Comparison of ENCODE assay signal across 28 cellular contexts in genomic region chr2:124091721-124092120, GRCh38.
"Had no signal": no experiment of that assay in that cellular context is flagged by ENCODE, and none has a peak within 500 bp of the region (broad histone marks: within the 10 kb centered on the region; RNA-seq: fewer than 3 reads in every experiment).

No MANE protein-coding gene starts in this region.

- H3K27ac ChIP-seq: ascending aorta, breast epithelium, cardiac muscle cell, colonic mucosa, epithelial cell of prostate, esophagus squamous epithelium had no signal

- H3K36me3 Mint-ChIP-seq: activated CD4-positive, alpha-beta memory T cell treated with anti-CD3 and anti-CD28 coated beads for 36 hours; activated naive CD4-positive, alpha-beta T cell treated with anti-CD3 and anti-CD28 coated beads, Interleukin-2, amount 10 ng/mL, durations not matched to agents 7 days and 5 days; activated naive CD8-positive, alpha-beta T cell treated with anti-CD3 and anti-CD28 coated beads, Interleukin-2, amount 10 ng/mL, durations not matched to agents 7 days and 5 days; brain had no signal

- H3K4me3 Mint-ChIP-seq: activated CD4-positive, alpha-beta memory T cell treated with anti-CD3 and anti-CD28 coated beads for 36 hours; activated CD8-positive, alpha-beta T cell treated with anti-CD3 and anti-CD28 coated beads, Interleukin-2, amount 10 ng/mL, durations not matched to agents 7 days and 5 days; activated naive CD4-positive, alpha-beta T cell treated with anti-CD3 and anti-CD28 coated beads, Interleukin-2, amount 10 ng/mL, durations not matched to agents 7 days and 5 days; activated naive CD8-positive, alpha-beta T cell treated with anti-CD3 and anti-CD28 coated beads, Interleukin-2, amount 10 ng/mL, durations not matched to agents 7 days and 5 days; activated T-cell treated with anti-CD3 and anti-CD28 coated beads, Interleukin-2, amount 50 U/mL, for 24 hours; activated T-cell treated with anti-CD3 and anti-CD28 coated beads, Interleukin-2, amount 50 U/mL, for 72 hours; brain had no signal

- H3K27me3 Mint-ChIP-seq: activated CD4-positive, alpha-beta memory T cell treated with anti-CD3 and anti-CD28 coated beads for 36 hours; activated naive CD4-positive, alpha-beta T cell treated with anti-CD3 and anti-CD28 coated beads, Interleukin-2, amount 10 ng/mL, durations not matched to agents 7 days and 5 days; activated naive CD8-positive, alpha-beta T cell treated with anti-CD3 and anti-CD28 coated beads, Interleukin-2, amount 10 ng/mL, durations not matched to agents 7 days and 5 days; activated T-cell treated with anti-CD3 and anti-CD28 coated beads, Interleukin-2, amount 50 U/mL, for 24 hours; brain had no signal

- H3K27ac Mint-ChIP-seq: activated CD4-positive, alpha-beta memory T cell treated with anti-CD3 and anti-CD28 coated beads for 36 hours; activated CD8-positive, alpha-beta T cell treated with anti-CD3 and anti-CD28 coated beads, Interleukin-2, amount 10 ng/mL, durations not matched to agents 7 days and 5 days; activated naive CD4-positive, alpha-beta T cell treated with anti-CD3 and anti-CD28 coated beads, Interleukin-2, amount 10 ng/mL, durations not matched to agents 7 days and 5 days; activated naive CD4-positive, alpha-beta T cell treated with anti-CD3 and anti-CD28 coated beads, Interleukin-2, amount 50 U/mL, for 72 hours; activated naive CD8-positive, alpha-beta T cell treated with anti-CD3 and anti-CD28 coated beads, Interleukin-2, amount 10 ng/mL, durations not matched to agents 7 days and 5 days; activated T-cell treated with anti-CD3 and anti-CD28 coated beads, Interleukin-2, amount 50 U/mL, for 24 hours; activated T-cell treated with anti-CD3 and anti-CD28 coated beads, Interleukin-2, amount 50 U/mL, for 72 hours; brain had no signal

- H3K4me1 Mint-ChIP-seq: activated naive CD4-positive, alpha-beta T cell treated with anti-CD3 and anti-CD28 coated beads, Interleukin-2, amount 10 ng/mL, durations not matched to agents 7 days and 5 days; activated naive CD8-positive, alpha-beta T cell treated with anti-CD3 and anti-CD28 coated beads, Interleukin-2, amount 10 ng/mL, durations not matched to agents 7 days and 5 days; brain had no signal

- H3K9me3 Mint-ChIP-seq: activated CD4-positive, alpha-beta memory T cell treated with anti-CD3 and anti-CD28 coated beads for 36 hours; activated naive CD8-positive, alpha-beta T cell treated with anti-CD3 and anti-CD28 coated beads, Interleukin-2, amount 10 ng/mL, durations not matched to agents 7 days and 5 days had no signal

- H3K9me3 ChIP-seq: ascending aorta, breast epithelium, colonic mucosa had no signal

- H3K4me3 ChIP-seq: ascending aorta, breast epithelium, cardiac muscle cell, colonic mucosa, esophagus squamous epithelium had no signal

- H3K36me3 ChIP-seq: ascending aorta, breast epithelium, cardiac muscle cell, colonic mucosa, esophagus squamous epithelium had no signal

- DNase-seq: activated CD4-positive, alpha-beta memory T cell treated with anti-CD3 and anti-CD28 coated beads for 36 hours; activated CD4-positive, alpha-beta T cell treated with anti-CD3 and anti-CD28 coated beads for 1 hour; activated CD4-positive, alpha-beta T cell treated with anti-CD3 and anti-CD28 coated beads for 4 hours; activated CD8-positive, alpha-beta memory T cell treated with anti-CD3 and anti-CD28 coated beads, Interleukin-2, amount 50 U/mL, for 48 hours; activated CD8-positive, alpha-beta T cell treated with anti-CD3 and anti-CD28 coated beads, Interleukin-2, amount 10 ng/mL, durations not matched to agents 7 days and 5 days; activated gamma-delta T cell; activated naive CD4-positive, alpha-beta T cell; activated naive CD4-positive, alpha-beta T cell treated with anti-CD3 and anti-CD28 coated beads, Interleukin-2, amount 10 ng/mL, durations not matched to agents 7 days and 5 days; activated naive CD8-positive, alpha-beta T cell treated with anti-CD3 and anti-CD28 coated beads, Interleukin-2, amount 10 ng/mL, durations not matched to agents 7 days and 5 days; activated T-cell treated with anti-CD3 and anti-CD28 coated beads for 4 hours; activated T-cell treated with anti-CD3 and anti-CD28 coated beads, Interleukin-2, amount 50 U/mL, for 24 hours; activated T-cell treated with anti-CD3 and anti-CD28 coated beads, Interleukin-2, amount 50 U/mL, for 72 hours; central memory CD4-positive, alpha-beta T cell; cerebellar nuclear complex; colonic mucosa; effector CD8-positive, alpha-beta T cell; esophagus squamous epithelium; head of caudate nucleus; T-helper 2 cell had no signal

- H3K27me3 ChIP-seq: ascending aorta, breast epithelium, cardiac muscle cell, colonic mucosa, esophagus squamous epithelium had no signal

- H3K4me1 ChIP-seq: ascending aorta, breast epithelium, colonic mucosa, esophagus squamous epithelium had no signal

- ATAC-seq: activated CD8-positive, alpha-beta T cell treated with anti-CD3 and anti-CD28 coated beads, Interleukin-2, amount 10 ng/mL, durations not matched to agents 7 days and 5 days; activated naive CD4-positive, alpha-beta T cell treated with anti-CD3 and anti-CD28 coated beads, Interleukin-2, amount 50 U/mL, for 72 hours; activated T-cell treated with anti-CD3 and anti-CD28 coated beads, Interleukin-2, amount 50 U/mL, for 72 hours had no signal

- FAIRE-seq: endometrium, endothelial cell of umbilical vein, frontal cortex had no signal
